In the genomic region with DNA sequence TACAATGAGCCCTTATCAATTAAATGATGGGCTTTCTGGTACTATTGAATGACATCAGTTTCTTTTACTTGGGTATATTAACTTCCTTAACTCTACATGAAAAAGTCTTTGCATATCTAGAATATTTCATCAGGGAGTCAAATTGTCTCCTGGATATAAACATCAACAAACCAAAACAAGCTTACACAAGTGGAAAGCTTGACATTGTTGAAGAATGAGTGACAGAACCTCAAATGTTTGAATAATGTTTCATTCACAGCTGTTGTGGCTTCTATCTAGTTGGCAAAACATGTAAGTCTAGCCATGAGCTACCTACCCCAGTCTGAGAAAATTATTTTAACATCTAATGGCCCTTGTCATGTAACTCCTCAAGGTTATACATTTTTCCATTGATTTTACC, we compare ENCODE assay signal across 15 cellular contexts.
DNase-seq lines count a peak whose midpoint lies in the region; ATAC-seq lines count a peak whose summit lies in the region.
"Had no signal": no experiment of that assay in that cellular context is flagged by ENCODE, and none has a peak within 500 bp of the region (broad histone marks: within the 10 kb centered on the region; RNA-seq: fewer than 3 reads in every experiment).

No MANE protein-coding gene starts in this region.

- H3K4me3 ChIP-seq in SJSA1, result no peak overlapping the region
- H3K4me3 ChIP-seq: stomach had no signal

- H3K36me3 ChIP-seq in SJSA1, result no peaks in the 10 kb centered on the region
- H3K36me3 ChIP-seq: stomach had no signal

- H3K9me3 ChIP-seq in SJSA1 (replicated peaks), result no peaks in the 10 kb centered on the region
- H3K9me3 ChIP-seq: stomach had no signal

- H3K27ac ChIP-seq in SJSA1, result peak overlapping the region; percentile 100
- H3K27ac ChIP-seq: stomach had no signal

- H3K4me1 ChIP-seq in SJSA1 (replicated peaks), result peaks cover 41% of the 10 kb centered on the region

- ATAC-seq in GM18868 (IDR thresholded peaks at IDR 0.05; ENCODE audit: unreplicated experiment) (no peak), HG03457 (IDR thresholded peaks at IDR 0.05; ENCODE audit: unreplicated experiment) (no peak)

- DNase-seq in GM04503 (ENCODE audit: low read depth) (peak; percentile 88), SJSA1 (ENCODE audit: low read depth in 1 of 2, low spot score in 2 of 2) (peak in 1 of 2 experiments; percentile 91), fibroblast of peridontal ligament (ENCODE audit: extremely low read depth) (peak; percentile 89), renal cortical epithelial cell (ENCODE audit: low read depth) (peak; percentile 99), putamen (ENCODE audit: low spot score) (no peak), SHP77 treated with DMSO at 0.1 percent for 48 hours (lab: John Stamatoyannopoulos, UW) (no peak)
- DNase-seq: activated CD8-positive, alpha-beta memory T cell treated with anti-CD3 and anti-CD28 coated beads for 24 hours; activated gamma-delta T cell; CD8-positive, alpha-beta memory T cell; hippocampal formation; NCI-H1417; NCI-H524 treated with DMSO at 0.1 percent for 48 hours; stomach had no signal

- H3K27me3 ChIP-seq in SJSA1 (replicated peaks), result no peaks in the 10 kb centered on the region
- H3K27me3 ChIP-seq: stomach had no signal

Comparison
In these comparisons a context has a peak if more than half of its experiments do, and no peak if none do; other contexts are left out.
1. DNase-seq: peak in GM04503 (single experiment), fibroblast of peridontal ligament (single experiment) and renal cortical epithelial cell (single experiment); none in putamen (single experiment) and SHP77 treated with DMSO at 0.1 percent for 48 hours (single experiment).